Comparison of ENCODE assay signal across 15 cellular contexts in the genomic region with DNA sequence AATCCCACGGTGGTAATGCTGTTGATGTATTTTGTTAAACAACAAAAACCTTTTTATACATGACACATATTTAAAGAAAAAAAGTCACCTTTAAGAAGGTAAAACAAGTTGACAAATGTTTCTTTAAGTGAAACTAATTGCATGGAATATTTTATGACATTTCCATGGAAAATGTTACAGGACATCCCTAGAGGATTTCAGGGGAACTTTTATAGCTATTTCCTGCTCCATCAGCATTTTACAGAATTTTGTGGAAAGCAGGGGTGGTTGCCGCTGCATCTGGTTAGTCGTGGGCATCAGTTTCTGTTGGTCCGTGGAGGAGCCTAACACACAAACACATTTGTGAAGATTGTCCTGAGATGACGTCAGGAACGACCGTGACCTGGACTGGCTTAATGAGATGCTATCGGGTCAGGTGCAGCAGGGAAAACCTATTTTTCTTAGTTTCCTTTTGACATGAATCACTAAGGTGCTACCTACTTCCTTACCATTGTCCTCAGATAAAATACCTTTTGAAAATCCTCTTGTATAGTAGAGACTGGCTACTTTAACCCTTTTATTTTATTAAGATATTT.
DNase-seq lines count a peak whose midpoint lies in the region; ATAC-seq, FAIRE-seq and TF ChIP-seq lines count a peak whose summit lies in the region.
"Had no signal": no experiment of that assay in that cellular context is flagged by ENCODE, and none has a peak within 500 bp of the region (broad histone marks: within the 10 kb centered on the region; RNA-seq: fewer than 3 reads in every experiment).

No MANE protein-coding gene starts in this region.

- peaks cover 0 to 4% (median 3%) of the 10 kb centered on the region in 3 donors for H3K27me3 Mint-ChIP-seq in CD14-positive monocyte (ENCODE audit: low read depth in 3 of 3)
- H3K27me3 Mint-ChIP-seq: CD8-positive, alpha-beta memory T cell had no signal

- no peak overlapping the region for H3K27ac Mint-ChIP-seq in CD14-positive monocyte
- H3K27ac Mint-ChIP-seq: CD8-positive, alpha-beta memory T cell; H9 had no signal

- H3K9me3 ChIP-seq in AG04450 (ENCODE audit: control insufficient read depth, insufficient read depth, low read length) (no peaks in the 10 kb centered on the region), K562 (replicated peaks; ENCODE audit: control insufficient read depth, insufficient read depth, low read depth, low read length) (no peaks in the 10 kb centered on the region)
- H3K9me3 ChIP-seq: Caco-2 had no signal

- no TSS peak for BruUV-seq in K562 (replicated peaks; lab: Mats Ljungman, UMichigan)

- H3K27ac ChIP-seq in AG04450 (ENCODE audit: low read depth, low read length) (no peak overlapping the region), K562 (ENCODE audit: extremely low read depth, low read depth, low read length) (no peak overlapping the region)

- H3K4me1 ChIP-seq in K562 (replicated peaks in 1 of 2; ENCODE audit: control insufficient read depth in 2 of 2, insufficient read depth in 2 of 2, low read length in 2 of 2), result no peaks in the 10 kb centered on the region
- H3K4me1 ChIP-seq: Caco-2 had no signal

- TF ChIP-seq CTCF in AG04450 (IDR thresholded peaks at IDR 0.05; ENCODE audit: low read depth, low read length) (0 out of 2 replicates have a peak, but pooled peaks have one; percentile 2), K562 (IDR thresholded peaks at IDR 0.05 in 2 of 3, conservative IDR thresholded peaks at IDR 0.05 in 1 of 3; ENCODE audit: insufficient read depth in 2 of 3, low read depth in 1 of 3, low read length in 3 of 3) (no peak), CD14-positive monocyte (IDR thresholded peaks at IDR 0.05) (no peak)

- TF ChIP-seq POLR2A in K562 (conservative IDR thresholded peaks at IDR 0.05), result no peak

- no peak overlapping the region for H2AFZ ChIP-seq in K562 (ENCODE audit: low read depth, low read length)

- in situ Hi-C loops in K562 (cut with MboI), result no loop called here

- peaks cover 0 to 6% (median 2%) of the 10 kb centered on the region in 7 donors for H3K9me3 Mint-ChIP-seq in CD14-positive monocyte
- H3K9me3 Mint-ChIP-seq: CD8-positive, alpha-beta memory T cell; H9 had no signal

- H3K79me2 ChIP-seq in K562 (ENCODE audit: control insufficient read depth, insufficient read depth, low read length), result no peaks in the 10 kb centered on the region

- intact Hi-C loops in K562 (cut with micrococcal nuclease), result no loop called here
- intact Hi-C loops in CD14-positive monocyte (cut with micrococcal nuclease), result no loop called here

- POLR2A ChIA-PET in AG04450 (lab: Yijun Ruan, JAX), result no interaction called here
- POLR2A ChIA-PET in K562 (lab: Yijun Ruan, JAX), result no interaction called here

- no peak overlapping the region for H3K4me3 Mint-ChIP-seq in CD14-positive monocyte
- H3K4me3 Mint-ChIP-seq: CD8-positive, alpha-beta memory T cell; H9 had no signal

- no peak for TF ChIP-seq RAD21 in K562 (CRISPR knock-in tag; conservative IDR thresholded peaks at IDR 0.05 in 1 of 2, IDR thresholded peaks at IDR 0.05 in 1 of 2)

- no peak overlapping the region for H3K4me3 ChIP-seq in AG04450 (ENCODE audit: low read depth, low read length)
- no peak overlapping the region for H3K4me3 ChIP-seq in K562

- no peak for ATAC-seq in K562
- ATAC-seq in HG03460 (IDR thresholded peaks at IDR 0.05; ENCODE audit: unreplicated experiment), result no peak

- WGBS in K562 (ENCODE audit: insufficient coverage, low coverage, missing lambda C conversion rate), result 0% methylated on average over 8 of the region's 8 CpGs

- no peaks in the 10 kb centered on the region for H3K36me3 ChIP-seq in K562 (ENCODE audit: control insufficient read depth, insufficient read depth, low read length)

- H3K36me3 Mint-ChIP-seq in CD14-positive monocyte, result no peaks in the 10 kb centered on the region
- H3K36me3 Mint-ChIP-seq: CD8-positive, alpha-beta memory T cell had no signal

- H4K20me1 ChIP-seq in K562 (replicated peaks; ENCODE audit: control insufficient read depth, insufficient read depth, low read length), result no peaks in the 10 kb centered on the region

- H3K27me3 ChIP-seq in AG04450 (ENCODE audit: control insufficient read depth, insufficient read depth, low read length) (no peaks in the 10 kb centered on the region), K562 (ENCODE audit: control insufficient read depth in 2 of 2, insufficient read depth in 2 of 2, low read length in 2 of 2) (no peaks in the 10 kb centered on the region)

- no peak overlapping the region for H3K9ac ChIP-seq in K562 (ENCODE audit: insufficient read depth in 1 of 2, low read depth in 2 of 2, low read length in 2 of 2)

- no peaks in the 10 kb centered on the region for H3K4me1 Mint-ChIP-seq in CD14-positive monocyte
- H3K4me1 Mint-ChIP-seq: CD8-positive, alpha-beta memory T cell had no signal

- no peak overlapping the region for H3K4me2 ChIP-seq in K562 (ENCODE audit: insufficient read depth, low read length)

- TF ChIP-seq EP300 in K562 (IDR thresholded peaks at IDR 0.05; ENCODE audit: low read length), result no peak

- no peak for FAIRE-seq in K562 (lab: Jason Lieb, UNC)
- peak; percentile 55 for FAIRE-seq in urothelium cell line (lab: Jason Lieb, UNC)
- FAIRE-seq: A204.1, GM19239 had no signal

- DNase-seq in AG04450 (ENCODE audit: low read depth, low spot score) (no peak), K562 (ENCODE audit: extremely low read depth in 1 of 4, low spot score in 3 of 4) (no peak), kidney tubule cell (ENCODE audit: low spot score) (peak; percentile 69), urothelium cell line (ENCODE audit: low spot score) (no peak), CD14-positive monocyte (ENCODE audit: low spot score) (no peak), Kasumi-1 (lab: John Stamatoyannopoulos, UW) (no peak)
- DNase-seq: Caco-2; CD8-positive, alpha-beta memory T cell; DND-41; GF-D8; GOT3; H9 had no signal

- H3K9me1 ChIP-seq in K562 (ENCODE audit: control insufficient read depth, insufficient read depth, low read length), result no peaks in the 10 kb centered on the region

- CTCF ChIA-PET in AG04450 (lab: Charles Lee), result interaction anchor here (2.5 kb wide), 1 partner anchor 112 kb away, joined by 12 read pairs; no protein-coding TSS in a partner anchor
- CTCF ChIA-PET in K562 (lab: Yijun Ruan, JAX; ENCODE audit: low intra/inter-chr PET ratio), result no interaction called here

TF ChIP-seq in K562, 482 proteins besides CTCF, POLR2A, EP300 and RAD21:
- 0 out of 2 replicates have a peak, but pooled peaks have one; percentile 25 for TF ChIP-seq ZNF316 (IDR thresholded peaks at IDR 0.05)
- TF ChIP-seq DPF2 (IDR thresholded peaks at IDR 0.05), result no peak
